ENCODE assay signal across 1 cellular context in the genomic region with DNA sequence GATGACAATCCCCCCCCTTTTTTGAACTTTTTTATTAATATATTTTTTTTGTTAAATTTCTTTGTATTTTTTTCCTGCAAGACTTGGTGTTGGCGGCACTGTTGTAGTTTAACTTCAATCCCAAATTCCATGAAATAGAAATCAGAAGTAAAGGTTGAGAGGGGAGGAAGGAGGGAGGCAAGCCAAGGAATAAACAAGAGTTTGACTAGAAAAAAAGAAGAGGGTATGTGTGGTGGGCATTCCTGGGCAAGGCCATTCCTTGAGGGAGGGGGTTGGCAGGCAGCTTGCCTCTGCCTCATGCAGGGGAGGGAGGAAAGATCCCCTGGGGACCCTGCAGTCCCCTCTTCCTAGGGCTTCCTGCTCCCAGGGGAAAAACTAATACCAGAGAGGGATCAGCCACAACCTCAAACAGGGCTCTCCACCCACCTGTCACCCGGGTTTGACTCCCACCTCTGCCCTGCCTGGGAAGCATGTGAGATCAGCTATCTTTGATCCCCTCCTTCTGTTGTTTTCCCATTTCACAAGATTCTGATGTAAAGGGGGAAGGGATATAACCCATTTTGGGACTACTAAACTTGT.
TF ChIP-seq lines count a peak whose summit lies in the region.

No MANE protein-coding gene starts in this region.

TF ChIP-seq in GM12878, 131 proteins besides CTCF, POLR2A, EP300 and RAD21:
- TF ChIP-seq TBL1XR1 (IDR thresholded peaks at IDR 0.05; ENCODE audit: low read depth, low read length), result 0 out of 2 replicates have a peak, but pooled peaks have one; percentile 7
- TF ChIP-seq NBN (IDR thresholded peaks at IDR 0.05), result no peak
- TF ChIP-seq NFIC (IDR thresholded peaks at IDR 0.05; ENCODE audit: low read depth, low read length), result no peak
- TF ChIP-seq SMAD1 (IDR thresholded peaks at IDR 0.05; ENCODE audit: low read depth, partially characterized antibody), result no peak
- no peak for TF ChIP-seq ASH2L (IDR thresholded peaks at IDR 0.05; ENCODE audit: borderline replicate concordance, low read depth)
- TF ChIP-seq STAT3 (IDR thresholded peaks at IDR 0.05; ENCODE audit: low read depth, low read length), result no peak
- TF ChIP-seq, protein P1, sequence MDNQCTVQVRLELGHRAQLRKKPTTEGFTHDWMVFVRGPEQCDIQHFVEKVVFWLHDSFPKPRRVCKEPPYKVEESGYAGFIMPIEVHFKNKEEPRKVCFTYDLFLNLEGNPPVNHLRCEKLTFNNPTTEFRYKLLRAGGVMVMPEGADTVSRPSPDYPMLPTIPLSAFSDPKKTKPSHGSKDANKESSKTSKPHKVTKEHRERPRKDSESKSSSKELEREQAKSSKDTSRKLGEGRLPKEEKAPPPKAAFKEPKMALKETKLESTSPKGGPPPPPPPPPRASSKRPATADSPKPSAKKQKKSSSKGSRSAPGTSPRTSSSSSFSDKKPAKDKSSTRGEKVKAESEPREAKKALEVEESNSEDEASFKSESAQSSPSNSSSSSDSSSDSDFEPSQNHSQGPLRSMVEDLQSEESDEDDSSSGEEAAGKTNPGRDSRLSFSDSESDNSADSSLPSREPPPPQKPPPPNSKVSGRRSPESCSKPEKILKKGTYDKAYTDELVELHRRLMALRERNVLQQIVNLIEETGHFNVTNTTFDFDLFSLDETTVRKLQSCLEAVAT (IDR thresholded peaks at IDR 0.05), result peak; percentile 2; the same call in 1 of the 2 replicates
- peak; percentile 0; the same call in 1 of the 2 replicates for TF ChIP-seq RELB (IDR thresholded peaks at IDR 0.05; ENCODE audit: low read depth)
- TF ChIP-seq SRF (IDR thresholded peaks at IDR 0.05; ENCODE audit: low read depth in 2 of 2, low read length in 2 of 2), result no peak
- TF ChIP-seq SPI1 (IDR thresholded peaks at IDR 0.05; ENCODE audit: borderline replicate concordance, insufficient read depth, low read depth, low read length), result no peak
